ENCODE assay signal across 18 cellular contexts in the genomic region with DNA sequence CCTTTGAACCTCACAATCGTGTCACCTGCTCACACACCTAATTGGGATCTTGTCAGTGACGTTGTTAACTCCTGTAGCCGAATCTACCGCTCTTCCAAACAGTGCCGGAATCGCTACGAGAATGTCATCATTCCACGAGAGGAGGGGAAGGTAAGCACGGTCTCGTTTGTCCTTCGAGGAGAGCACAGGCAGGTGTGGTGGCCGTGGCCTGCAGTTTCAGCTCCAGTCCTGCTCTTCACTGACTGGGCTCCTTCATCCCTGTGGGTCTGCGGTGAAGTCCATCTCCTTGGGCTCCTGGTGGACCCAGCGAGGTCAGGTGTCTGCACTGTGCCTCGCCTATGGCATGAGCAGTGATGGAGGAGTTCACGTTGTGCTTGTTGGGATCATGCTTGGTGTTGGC.
DNase-seq lines count a peak whose midpoint lies in the region; ATAC-seq and TF ChIP-seq lines count a peak whose summit lies in the region.
"Had no signal": no experiment of that assay in that cellular context is flagged by ENCODE, and none has a peak within 500 bp of the region (broad histone marks: within the 10 kb centered on the region; RNA-seq: fewer than 3 reads in every experiment).

No MANE protein-coding gene starts in this region.

- ATAC-seq in T-helper 17 cell = no peak
- ATAC-seq in CD8-positive, alpha-beta T cell = no peak
- ATAC-seq: Panc1 had no signal

- H3F3A ChIP-seq in GM23248 (ENCODE audit: insufficient read depth) = peaks cover 9% of the 10 kb centered on the region

- no peak for TF ChIP-seq CTCF in CD8-positive, alpha-beta T cell (IDR thresholded peaks at IDR 0.05)

- peak overlapping the region; percentile 74 for H3K27ac Mint-ChIP-seq in T-helper 17 cell
- no peak overlapping the region for H3K27ac Mint-ChIP-seq in CD8-positive, alpha-beta T cell

- DNase-seq in GM23248 (no peak), T-helper 17 cell (no peak), OCI-M1 (lab: John Stamatoyannopoulos, UW) (no peak), NCI-H226 (no peak)
- no peak for DNase-seq in CD8-positive, alpha-beta T cell
- DNase-seq: NCI-H1048, NCI-H1417, NCI-H1694 treated with DMSO at 0.1 percent for 48 hours, NCI-H2081, NCI-H2227 treated with DMSO at 0.1 percent for 48 hours, NCI-H510A, NCI-H69, SHP77 had no signal

- no peaks in the 10 kb centered on the region for H3K9me2 ChIP-seq in GM23248 (ENCODE audit: insufficient read depth)

- no peaks in the 10 kb centered on the region for H4K20me1 ChIP-seq in GM23248 (ENCODE audit: insufficient read depth)

- peaks cover 10% of the 10 kb centered on the region for H3K4me1 ChIP-seq in GM23248 (ENCODE audit: insufficient read depth)
- peaks cover 5% of the 10 kb centered on the region for H3K4me1 ChIP-seq in muscle layer of colon (ENCODE audit: insufficient read depth, low read length)
- peaks cover 11% of the 10 kb centered on the region for H3K4me1 ChIP-seq in stomach smooth muscle (ENCODE audit: control insufficient read depth, insufficient read depth, low read length)
- H3K4me1 ChIP-seq in CD8-positive, alpha-beta T cell (ENCODE audit: insufficient read depth, low read length) = no peaks in the 10 kb centered on the region

- no peak overlapping the region for H3K4me3 Mint-ChIP-seq in T-helper 17 cell
- no peak overlapping the region for H3K4me3 Mint-ChIP-seq in CD8-positive, alpha-beta T cell

- CTCF ChIA-PET in CD8-positive, alpha-beta T cell (lab: Charles Lee) = no interaction called here

- H3K9me3 ChIP-seq in GM23248 (ENCODE audit: low read depth) (no peaks in the 10 kb centered on the region), T-helper 17 cell (ENCODE audit: control insufficient read depth, low read length, poor library complexity, severe bottlenecking) (no peaks in the 10 kb centered on the region), muscle layer of colon (ENCODE audit: low read length) (no peaks in the 10 kb centered on the region), stomach smooth muscle (ENCODE audit: control insufficient read depth in 2 of 2, low read length in 2 of 2) (no peaks in the 10 kb centered on the region)
- no peaks in the 10 kb centered on the region for H3K9me3 ChIP-seq in CD8-positive, alpha-beta T cell (ENCODE audit: low read length)

- H3K27ac ChIP-seq in GM23248 (peak overlapping the region; percentile 62), muscle layer of colon (ENCODE audit: low read depth, low read length) (peak overlapping the region; percentile 40), stomach smooth muscle (ENCODE audit: low read length) (peak overlapping the region; percentile 71)
- no peak overlapping the region for H3K27ac ChIP-seq in CD8-positive, alpha-beta T cell (ENCODE audit: low read depth, low read length)
- H3K27ac ChIP-seq: HL-60, RWPE1 had no signal

- no peak overlapping the region for H2AFZ ChIP-seq in GM23248

- H3K36me3 Mint-ChIP-seq in T-helper 17 cell (ENCODE audit: low read depth) = peaks cover 3% of the 10 kb centered on the region
- H3K36me3 Mint-ChIP-seq in CD8-positive, alpha-beta T cell = peaks cover 93% of the 10 kb centered on the region

- H3K4me3 ChIP-seq in GM23248 = no peak overlapping the region
- H3K4me3 ChIP-seq in muscle layer of colon (ENCODE audit: low read depth in 1 of 2, low read length in 2 of 2) = no peak overlapping the region
- H3K4me3 ChIP-seq in stomach smooth muscle (ENCODE audit: low read length in 2 of 2) = no peak overlapping the region
- no peak overlapping the region for H3K4me3 ChIP-seq in CD8-positive, alpha-beta T cell (ENCODE audit: low read depth, low read length)

- H3K27me3 ChIP-seq in GM23248 (replicated peaks; ENCODE audit: insufficient read depth) (no peaks in the 10 kb centered on the region), muscle layer of colon (ENCODE audit: control insufficient read depth in 1 of 2, insufficient read depth in 2 of 2, low read length in 2 of 2) (no peaks in the 10 kb centered on the region), stomach smooth muscle (ENCODE audit: control insufficient read depth in 1 of 2, insufficient read depth in 2 of 2, low read length in 2 of 2) (no peaks in the 10 kb centered on the region)
- H3K27me3 ChIP-seq in CD8-positive, alpha-beta T cell (ENCODE audit: insufficient read depth, low read length) = no peaks in the 10 kb centered on the region

- H3K4me2 ChIP-seq in GM23248 (ENCODE audit: unreplicated experiment) = no peak overlapping the region

- H3K9me3 Mint-ChIP-seq in CD8-positive, alpha-beta T cell = no peaks in the 10 kb centered on the region

- H3K9ac ChIP-seq in GM23248 = no peak overlapping the region
- no peak overlapping the region for H3K9ac ChIP-seq in muscle layer of colon (ENCODE audit: low read length)
- H3K9ac ChIP-seq in stomach smooth muscle (ENCODE audit: low read length in 2 of 2) = no peak overlapping the region

- peaks cover 24% of the 10 kb centered on the region for H3K4me1 Mint-ChIP-seq in T-helper 17 cell
- H3K4me1 Mint-ChIP-seq in CD8-positive, alpha-beta T cell (ENCODE audit: low read depth) = peaks cover 3% of the 10 kb centered on the region

- no peaks in the 10 kb centered on the region for H3K27me3 Mint-ChIP-seq in T-helper 17 cell
- H3K27me3 Mint-ChIP-seq in CD8-positive, alpha-beta T cell (ENCODE audit: low read depth) = no peaks in the 10 kb centered on the region

- peaks cover 14% of the 10 kb centered on the region; the same call in 1 of the 2 replicates for H3K36me3 ChIP-seq in GM23248 (ENCODE audit: low read depth)
- H3K36me3 ChIP-seq in muscle layer of colon (ENCODE audit: insufficient read depth, low read length) = peaks cover 41% of the 10 kb centered on the region
- H3K36me3 ChIP-seq in stomach smooth muscle (ENCODE audit: control insufficient read depth in 2 of 2, insufficient read depth in 2 of 2, low read length in 2 of 2) = peaks cover 43 to 53% of the 10 kb centered on the region in 2 donors
- H3K36me3 ChIP-seq in CD8-positive, alpha-beta T cell (ENCODE audit: insufficient read depth, low read length) = peaks cover 61% of the 10 kb centered on the region

- peaks cover 28% of the 10 kb centered on the region for H3K79me2 ChIP-seq in GM23248 (ENCODE audit: insufficient read depth)

- POLR2A ChIA-PET in CD8-positive, alpha-beta T cell (lab: Charles Lee) = no interaction called here

- intact Hi-C loops in CD8-positive, alpha-beta T cell (cut with DNase I, micrococcal nuclease) = no loop called here

- in situ Hi-C loops in GM23248 (cut with MboI) = no loop called here

- WGBS in GM23248 (ENCODE audit: low coverage in 1 of 2, low lambda C conversion rate in 2 of 2, missing lambda C conversion rate in 2 of 2), 2 experiments = 96 to 97% methylated on average over 16 of the region's 16 CpGs
